1 cellular context compared by ENCODE assay signal in the genomic region with DNA sequence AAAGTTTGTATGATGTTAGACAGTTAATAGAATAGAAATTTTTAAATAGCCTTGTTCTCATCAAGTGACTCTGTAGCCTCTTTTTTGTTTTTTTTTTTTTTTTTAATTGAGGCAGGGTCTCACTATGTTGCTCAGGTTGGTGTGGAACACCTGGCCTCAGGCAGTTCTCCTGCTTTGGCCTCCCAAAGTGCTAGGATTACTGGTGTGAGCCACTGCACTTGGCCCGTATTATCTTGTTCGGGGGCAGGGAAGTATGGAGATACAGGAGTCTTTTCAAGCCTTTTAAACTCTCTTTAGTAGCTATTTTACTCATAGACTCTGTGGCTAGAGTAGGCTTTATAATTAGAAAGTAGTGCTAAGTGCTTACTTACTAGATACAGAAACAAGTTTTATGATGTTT.
TF ChIP-seq lines count a peak whose summit lies in the region.

No MANE protein-coding gene starts in this region.

TF ChIP-seq in GM23338, 12 proteins besides CTCF, POLR2A, EP300 and RAD21 (continued from another document):
- TF ChIP-seq JUNB (IDR thresholded peaks at IDR 0.05; ENCODE audit: unreplicated experiment) (no peak), NANOG (IDR thresholded peaks at IDR 0.05; ENCODE audit: borderline replicate concordance) (no peak)
